15 cellular contexts compared by ENCODE assay signal in genomic region chr4:25888781-25889180, GRCh38.
"Had no signal": no experiment of that assay in that cellular context is flagged by ENCODE, and none has a peak within 500 bp of the region (broad histone marks: within the 10 kb centered on the region; RNA-seq: fewer than 3 reads in every experiment).

No MANE protein-coding gene starts in this region.

- DNase-seq: activated CD4-positive, alpha-beta memory T cell treated with anti-CD3 and anti-CD28 coated beads, Interleukin-2, amount 10 ng/mL, durations not matched to agents 7 days and 5 days; activated naive CD8-positive, alpha-beta T cell treated with anti-CD3 and anti-CD28 coated beads, Interleukin-2, amount 10 ng/mL, durations not matched to agents 7 days and 5 days; activated T-cell treated with anti-CD3 and anti-CD28 coated beads, Interleukin-2, amount 50 U/mL, for 72 hours; aorta; central memory CD4-positive, alpha-beta T cell; effector CD4-positive, alpha-beta T cell; left cardiac atrium; lower lobe of right lung; naive thymus-derived CD4-positive, alpha-beta T cell; right cardiac atrium; tibial artery had no signal

- H3K9me3 ChIP-seq: lower lobe of right lung, tibial artery, vagina had no signal

- H3K4me2 ChIP-seq: hepatocyte had no signal

- H3K79me2 ChIP-seq: hepatocyte had no signal

- H3K27me3 ChIP-seq: hepatocyte, tibial artery, vagina had no signal

- H3K4me1 ChIP-seq: lower lobe of right lung, tibial artery, vagina had no signal

- H3K4me3 ChIP-seq: coronary artery, hepatocyte, lower lobe of right lung, tibial artery, vagina had no signal

- H2AFZ ChIP-seq: hepatocyte had no signal

- H3K36me3 ChIP-seq: lower lobe of right lung, tibial artery, vagina had no signal

- H3K27ac ChIP-seq: coronary artery, hepatocyte, lower lobe of right lung, tibial artery, vagina had no signal

- ATAC-seq: activated T-cell treated with anti-CD3 and anti-CD28 coated beads, Interleukin-2, amount 50 U/mL, for 72 hours; left cardiac atrium; lower lobe of right lung; naive thymus-derived CD4-positive, alpha-beta T cell; right cardiac atrium; stimulated activated effector memory CD8-positive, alpha-beta T cell treated with anti-CD3 and anti-CD28 coated beads, Interleukin-12 subunit alpha, Interleukin-12 subunit beta, amount 100 ng/mL, for 72 hours had no signal
